In genomic region chr11:119424775-119425174, GRCh38 we compare ENCODE assay signal across 14 cellular contexts. TPM values are rescaled to one million over a fixed set of nuclear protein-coding genes. Genes with fewer than 3 reads are reported as not detected.
"Had no signal": no experiment of that assay in that cellular context is flagged by ENCODE, and none has a peak within 500 bp of the region (broad histone marks: within the 10 kb centered on the region; RNA-seq: fewer than 3 reads in every experiment).

No MANE protein-coding gene starts in this region.

- H3K4me1 ChIP-seq: right lobe of liver had no signal

- H3K4me3 Mint-ChIP-seq: activated naive CD4-positive, alpha-beta T cell treated with anti-CD3 and anti-CD28 coated beads, Interleukin-2, amount 10 ng/mL, durations not matched to agents 7 days and 5 days; natural killer cell had no signal

- H3K9me3 Mint-ChIP-seq: activated naive CD4-positive, alpha-beta T cell treated with anti-CD3 and anti-CD28 coated beads, Interleukin-2, amount 10 ng/mL, durations not matched to agents 7 days and 5 days; activated T-helper 2 cell treated with anti-CD3 and anti-CD28 coated beads, Interferon-gamma antibody, Interleukin-2, Interleukin-4, amounts not matched to agents 10 μg/mL and 5 μg/mL and 100 μg/mL, durations not matched to agents 14 hours and 24 hours and 36 hours; natural killer cell; stimulated activated naive CD8-positive, alpha-beta T cell treated with anti-CD3 and anti-CD28 coated beads, Interleukin-15, amount 100 ng/mL, for 72 hours had no signal

- H3K27ac ChIP-seq: left lung, psoas muscle, right lobe of liver, thoracic aorta had no signal

- H3K9me3 ChIP-seq: left lung, psoas muscle, right lobe of liver, thoracic aorta had no signal

- FAIRE-seq: astrocyte, keratinocyte, urothelium cell line had no signal

- H3K36me3 ChIP-seq: left lung, right lobe of liver, thoracic aorta had no signal

- H3K4me2 ChIP-seq: smooth muscle cell had no signal

- DNase-seq: activated CD4-positive, alpha-beta T cell treated with anti-CD3 and anti-CD28 coated beads, Interleukin-2, amount 50 U/mL, for 1 hour; activated naive CD4-positive, alpha-beta T cell treated with anti-CD3 and anti-CD28 coated beads, Interleukin-2, amount 10 ng/mL, durations not matched to agents 7 days and 5 days; left lung; mammary epithelial cell; natural killer cell; psoas muscle; right lobe of liver; stimulated activated naive CD8-positive, alpha-beta T cell treated with anti-CD3 and anti-CD28 coated beads, Interleukin-15, amount 100 ng/mL, for 72 hours had no signal

- H3K4me3 ChIP-seq: left lung, psoas muscle, right lobe of liver, smooth muscle cell, thoracic aorta had no signal

- H3K36me3 Mint-ChIP-seq: activated naive CD4-positive, alpha-beta T cell treated with anti-CD3 and anti-CD28 coated beads, Interleukin-2, amount 10 ng/mL, durations not matched to agents 7 days and 5 days; natural killer cell had no signal

- H3K27ac Mint-ChIP-seq: activated naive CD4-positive, alpha-beta T cell treated with anti-CD3 and anti-CD28 coated beads, Interleukin-2, amount 10 ng/mL, durations not matched to agents 7 days and 5 days; activated T-helper 2 cell treated with anti-CD3 and anti-CD28 coated beads, Interferon-gamma antibody, Interleukin-2, Interleukin-4, amounts not matched to agents 10 μg/mL and 5 μg/mL and 100 μg/mL, durations not matched to agents 14 hours and 24 hours and 36 hours; natural killer cell; stimulated activated naive CD8-positive, alpha-beta T cell treated with anti-CD3 and anti-CD28 coated beads, Interleukin-15, amount 100 ng/mL, for 72 hours had no signal

- H3K27me3 ChIP-seq: right lobe of liver had no signal

RNA-seq across cellular contexts. Expression of gene THY1, which starts 1.8 kb away (rescaled TPM):
- total RNA-seq: natural killer cell had no signal
